Comparison of ENCODE assay signal across 11 cellular contexts in genomic region chr1:155379180-155379876, GRCh38. TPM values are rescaled to one million over a fixed set of nuclear protein-coding genes. Genes with fewer than 3 reads are reported as not detected.
A peak's percentile ranks its signal among the peaks of the same experiment; 100 is the strongest.
DNase-seq lines count a peak whose midpoint lies in the region; ATAC-seq and TF ChIP-seq lines count a peak whose summit lies in the region.
"Had no signal": no experiment of that assay in that cellular context is flagged by ENCODE, and none has a peak within 500 bp of the region (broad histone marks: within the 10 kb centered on the region; RNA-seq: fewer than 3 reads in every experiment).

No MANE protein-coding gene starts in this region.

- peaks cover 26% of the 10 kb centered on the region for H3K36me3 Mint-ChIP-seq in activated naive CD8-positive, alpha-beta T cell treated with anti-CD3 and anti-CD28 coated beads for 36 hours

- no peak overlapping the region for H3K4me3 Mint-ChIP-seq in activated naive CD8-positive, alpha-beta T cell treated with anti-CD3 and anti-CD28 coated beads for 36 hours
- H3K4me3 Mint-ChIP-seq: activated naive CD8-positive, alpha-beta T cell; naive B cell had no signal

- H3K27me3 ChIP-seq in prostate gland (replicated peaks; ENCODE audit: insufficient read depth): no peaks in the 10 kb centered on the region

- H3K36me3 ChIP-seq in prostate gland: peaks cover 0 to 3% of the 10 kb centered on the region in 2 donors

- peak overlapping the region; percentile 0 to 26 for H3K27ac ChIP-seq in prostate gland

- peaks cover 4% of the 10 kb centered on the region for H3K4me1 ChIP-seq in prostate gland (replicated peaks)

- intact Hi-C loops in prostate gland (cut with DNase I): no loop called here

- no peak overlapping the region for H3K27ac Mint-ChIP-seq in activated naive CD8-positive, alpha-beta T cell treated with anti-CD3 and anti-CD28 coated beads for 36 hours

- H3K9me3 ChIP-seq in prostate gland: no peaks in the 10 kb centered on the region

- DNase-seq in D341Med (ENCODE audit: low spot score): peak; percentile 32
- DNase-seq in OCI-M1 (lab: John Stamatoyannopoulos, UW): peak; percentile 39
- peak; percentile 85 for DNase-seq in fibroblast of mammary gland (ENCODE audit: low read depth)
- DNase-seq in prostate gland (ENCODE audit: low spot score): no peak
- DNase-seq in activated naive CD8-positive, alpha-beta T cell treated with anti-CD3 and anti-CD28 coated beads for 36 hours: no peak
- no peak for DNase-seq in NCI-H774 (lab: John Stamatoyannopoulos, UW)
- DNase-seq: naive B cell; stimulated activated naive CD8-positive, alpha-beta T cell treated with anti-CD3 and anti-CD28 coated beads, Interleukin-15, Interleukin-2, amounts not matched to agents 100 U/mL and 50 U/mL, for 24 hours had no signal

- H3K4me1 Mint-ChIP-seq in activated naive CD8-positive, alpha-beta T cell treated with anti-CD3 and anti-CD28 coated beads for 36 hours: peaks cover 8% of the 10 kb centered on the region

- TF ChIP-seq CTCF in fibroblast of mammary gland (conservative IDR thresholded peaks at IDR 0.05; ENCODE audit: control insufficient read depth, insufficient read depth, low read depth, low read length): no peak
- no peak for TF ChIP-seq CTCF in prostate gland (IDR thresholded peaks at IDR 0.05)

- H3K27me3 Mint-ChIP-seq in activated naive CD8-positive, alpha-beta T cell treated with anti-CD3 and anti-CD28 coated beads for 36 hours: no peaks in the 10 kb centered on the region
- H3K27me3 Mint-ChIP-seq: activated naive CD8-positive, alpha-beta T cell; naive B cell had no signal

- H3K4me3 ChIP-seq in fibroblast of mammary gland (ENCODE audit: control insufficient read depth, low read depth, low read length) (peak overlapping the region; percentile 10), prostate gland (no peak overlapping the region)

- 21% methylated on average over 3 of the region's 3 CpGs for WGBS in prostate gland

- TF ChIP-seq POLR2A in prostate gland (IDR thresholded peaks at IDR 0.05): no peak

- no peaks in the 10 kb centered on the region for H3K9me3 Mint-ChIP-seq in activated naive CD8-positive, alpha-beta T cell treated with anti-CD3 and anti-CD28 coated beads for 36 hours
- H3K9me3 Mint-ChIP-seq: naive B cell had no signal

- no peak for ATAC-seq in GM18868 (IDR thresholded peaks at IDR 0.05; ENCODE audit: unreplicated experiment)
- no peak for ATAC-seq in HG03378 (IDR thresholded peaks at IDR 0.05; ENCODE audit: unreplicated experiment)
- ATAC-seq: stimulated activated naive CD8-positive, alpha-beta T cell treated with anti-CD3 and anti-CD28 coated beads, Interleukin-15, Interleukin-2, amounts not matched to agents 100 U/mL and 50 U/mL, for 24 hours had no signal

RNA-seq across cellular contexts. Expression of gene RUSC1, which starts 58.6 kb away (rescaled TPM):
- 10 to 100 TPM; 34.0 to 35.1 TPM for total RNA-seq in prostate gland
- 10 to 100 TPM; 23.7 to 24.2 TPM for total RNA-seq in activated naive CD8-positive, alpha-beta T cell treated with anti-CD3 and anti-CD28 coated beads for 36 hours

Comparison
In these comparisons a context has a peak if more than half of its experiments do, and no peak if none do; other contexts are left out.
1. DNase-seq: peak in D341Med (single experiment), OCI-M1 (single experiment) and fibroblast of mammary gland (single experiment); none in prostate gland (single experiment), activated naive CD8-positive, alpha-beta T cell treated with anti-CD3 and anti-CD28 coated beads for 36 hours (single experiment) and NCI-H774 (single experiment).